Comparison of ENCODE assay signal across 1 cellular context in genomic region chr7:94276797-94277196, GRCh38.
TF ChIP-seq lines count a peak whose summit lies in the region.

No MANE protein-coding gene starts in this region.

TF ChIP-seq in HCT116, 20 proteins besides CTCF, POLR2A, EP300 and RAD21 (continued from another document):
- TF ChIP-seq ZFX (IDR thresholded peaks at IDR 0.05) (no peak), JUND (IDR thresholded peaks at IDR 0.05) (no peak), POLR2AphosphoS5 (IDR thresholded peaks at IDR 0.05; ENCODE audit: low read depth, low read length) (no peak), EZH2phosphoT487 (IDR thresholded peaks at IDR 0.05; ENCODE audit: borderline replicate concordance) (no peak), TCF7L2 (IDR thresholded peaks at IDR 0.05; ENCODE audit: borderline replicate concordance, extremely low read depth, insufficient read depth, insufficient read length) (no peak), ZNF274 (IDR thresholded peaks at IDR 0.05; ENCODE audit: low read depth, low read length) (no peak), ELF1 (IDR thresholded peaks at IDR 0.05; ENCODE audit: borderline replicate concordance, low read depth) (no peak), EGR1 (IDR thresholded peaks at IDR 0.05; ENCODE audit: low read depth) (no peak), CBX3 (IDR thresholded peaks at IDR 0.05; ENCODE audit: low read depth) (no peak)
- TF ChIP-seq, protein P1, sequence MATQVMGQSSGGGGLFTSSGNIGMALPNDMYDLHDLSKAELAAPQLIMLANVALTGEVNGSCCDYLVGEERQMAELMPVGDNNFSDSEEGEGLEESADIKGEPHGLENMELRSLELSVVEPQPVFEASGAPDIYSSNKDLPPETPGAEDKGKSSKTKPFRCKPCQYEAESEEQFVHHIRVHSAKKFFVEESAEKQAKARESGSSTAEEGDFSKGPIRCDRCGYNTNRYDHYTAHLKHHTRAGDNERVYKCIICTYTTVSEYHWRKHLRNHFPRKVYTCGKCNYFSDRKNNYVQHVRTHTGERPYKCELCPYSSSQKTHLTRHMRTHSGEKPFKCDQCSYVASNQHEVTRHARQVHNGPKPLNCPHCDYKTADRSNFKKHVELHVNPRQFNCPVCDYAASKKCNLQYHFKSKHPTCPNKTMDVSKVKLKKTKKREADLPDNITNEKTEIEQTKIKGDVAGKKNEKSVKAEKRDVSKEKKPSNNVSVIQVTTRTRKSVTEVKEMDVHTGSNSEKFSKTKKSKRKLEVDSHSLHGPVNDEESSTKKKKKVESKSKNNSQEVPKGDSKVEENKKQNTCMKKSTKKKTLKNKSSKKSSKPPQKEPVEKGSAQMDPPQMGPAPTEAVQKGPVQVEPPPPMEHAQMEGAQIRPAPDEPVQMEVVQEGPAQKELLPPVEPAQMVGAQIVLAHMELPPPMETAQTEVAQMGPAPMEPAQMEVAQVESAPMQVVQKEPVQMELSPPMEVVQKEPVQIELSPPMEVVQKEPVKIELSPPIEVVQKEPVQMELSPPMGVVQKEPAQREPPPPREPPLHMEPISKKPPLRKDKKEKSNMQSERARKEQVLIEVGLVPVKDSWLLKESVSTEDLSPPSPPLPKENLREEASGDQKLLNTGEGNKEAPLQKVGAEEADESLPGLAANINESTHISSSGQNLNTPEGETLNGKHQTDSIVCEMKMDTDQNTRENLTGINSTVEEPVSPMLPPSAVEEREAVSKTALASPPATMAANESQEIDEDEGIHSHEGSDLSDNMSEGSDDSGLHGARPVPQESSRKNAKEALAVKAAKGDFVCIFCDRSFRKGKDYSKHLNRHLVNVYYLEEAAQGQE (IDR thresholded peaks at IDR 0.05; ENCODE audit: low read depth): no peak
